Comparison of ENCODE assay signal across 14 cellular contexts in genomic region chr1:248648770-248649536, GRCh38. TPM values are rescaled to one million over a fixed set of nuclear protein-coding genes. Genes with fewer than 3 reads are reported as not detected.
"Had no signal": no experiment of that assay in that cellular context is flagged by ENCODE, and none has a peak within 500 bp of the region (broad histone marks: within the 10 kb centered on the region; RNA-seq: fewer than 3 reads in every experiment).

No MANE protein-coding gene starts in this region.

RNA-seq across cellular contexts. Expression of gene OR2T35, which starts 3.9 kb away (rescaled TPM):
- total RNA-seq: activated CD4-positive, alpha-beta memory T cell treated with anti-CD3 and anti-CD28 coated beads for 36 hours; activated CD4-positive, alpha-beta T cell treated with anti-CD3 and anti-CD28 coated beads, Interleukin-2, amount 10 ng/mL, durations not matched to agents 24 days and 14 days; activated CD8-positive, alpha-beta memory T cell treated with anti-CD3 and anti-CD28 coated beads, Interleukin-2, amount 10 ng/mL, durations not matched to agents 7 days and 5 days; activated CD8-positive, alpha-beta T cell treated with anti-CD3 and anti-CD28 coated beads, Interleukin-2, amount 10 ng/mL, durations not matched to agents 7 days and 5 days; activated naive CD8-positive, alpha-beta T cell treated with anti-CD3 and anti-CD28 coated beads, Interleukin-2, amount 10 ng/mL, durations not matched to agents 7 days and 5 days; activated T-helper 1 cell treated with anti-CD3 and anti-CD28 coated beads, Interleukin-12 subunit alpha, Interleukin-12 subunit beta, Interleukin-2, Interleukin-4 antibody, amounts not matched to agents 30 ng/mL and 10 ng/mL and 1 ng/mL, durations not matched to agents 14 hours and 24 hours and 36 hours; activated T-helper 2 cell treated with anti-CD3 and anti-CD28 coated beads, Interferon-gamma antibody, Interleukin-2, Interleukin-4, amounts not matched to agents 10 μg/mL and 5 μg/mL and 100 μg/mL, durations not matched to agents 14 hours and 24 hours and 36 hours; ascending aorta; bronchial epithelial cell; cardiac muscle cell; chondrocyte; colonic mucosa had no signal
- polyA plus RNA-seq: adipose tissue, cardiac muscle cell had no signal

RNA-seq across cellular contexts. Expression of gene OR2T27, which starts 6.4 kb away (rescaled TPM):
- total RNA-seq: activated B cell treated with CpG ODN at 0.5 μM for 24 hours; activated CD4-positive, alpha-beta memory T cell treated with anti-CD3 and anti-CD28 coated beads for 36 hours; activated CD4-positive, alpha-beta T cell treated with anti-CD3 and anti-CD28 coated beads, Interleukin-2, amount 10 ng/mL, durations not matched to agents 24 days and 14 days; activated CD8-positive, alpha-beta memory T cell treated with anti-CD3 and anti-CD28 coated beads, Interleukin-2, amount 10 ng/mL, durations not matched to agents 7 days and 5 days; activated CD8-positive, alpha-beta T cell treated with anti-CD3 and anti-CD28 coated beads, Interleukin-2, amount 10 ng/mL, durations not matched to agents 7 days and 5 days; activated naive CD8-positive, alpha-beta T cell treated with anti-CD3 and anti-CD28 coated beads, Interleukin-2, amount 10 ng/mL, durations not matched to agents 7 days and 5 days; activated T-helper 1 cell treated with anti-CD3 and anti-CD28 coated beads, Interleukin-12 subunit alpha, Interleukin-12 subunit beta, Interleukin-2, Interleukin-4 antibody, amounts not matched to agents 30 ng/mL and 10 ng/mL and 1 ng/mL, durations not matched to agents 14 hours and 24 hours and 36 hours; activated T-helper 2 cell treated with anti-CD3 and anti-CD28 coated beads, Interferon-gamma antibody, Interleukin-2, Interleukin-4, amounts not matched to agents 10 μg/mL and 5 μg/mL and 100 μg/mL, durations not matched to agents 14 hours and 24 hours and 36 hours; ascending aorta; bronchial epithelial cell; cardiac muscle cell; chondrocyte; colonic mucosa had no signal
- polyA plus RNA-seq: adipose tissue, cardiac muscle cell had no signal

RNA-seq across cellular contexts. Expression of gene OR2T11, which starts 14.1 kb away (rescaled TPM):
- total RNA-seq: activated CD4-positive, alpha-beta memory T cell treated with anti-CD3 and anti-CD28 coated beads for 36 hours; activated CD4-positive, alpha-beta T cell treated with anti-CD3 and anti-CD28 coated beads, Interleukin-2, amount 10 ng/mL, durations not matched to agents 24 days and 14 days; activated CD8-positive, alpha-beta memory T cell treated with anti-CD3 and anti-CD28 coated beads, Interleukin-2, amount 10 ng/mL, durations not matched to agents 7 days and 5 days; activated CD8-positive, alpha-beta T cell treated with anti-CD3 and anti-CD28 coated beads, Interleukin-2, amount 10 ng/mL, durations not matched to agents 7 days and 5 days; activated naive CD8-positive, alpha-beta T cell treated with anti-CD3 and anti-CD28 coated beads, Interleukin-2, amount 10 ng/mL, durations not matched to agents 7 days and 5 days; activated T-helper 1 cell treated with anti-CD3 and anti-CD28 coated beads, Interleukin-12 subunit alpha, Interleukin-12 subunit beta, Interleukin-2, Interleukin-4 antibody, amounts not matched to agents 30 ng/mL and 10 ng/mL and 1 ng/mL, durations not matched to agents 14 hours and 24 hours and 36 hours; activated T-helper 2 cell treated with anti-CD3 and anti-CD28 coated beads, Interferon-gamma antibody, Interleukin-2, Interleukin-4, amounts not matched to agents 10 μg/mL and 5 μg/mL and 100 μg/mL, durations not matched to agents 14 hours and 24 hours and 36 hours; bronchial epithelial cell; cardiac muscle cell; chondrocyte; colonic mucosa had no signal
- polyA plus RNA-seq: adipose tissue, cardiac muscle cell had no signal

RNA-seq across cellular contexts. Expression of gene OR2T10, which starts 51.5 kb away (rescaled TPM):
- total RNA-seq: activated CD4-positive, alpha-beta memory T cell treated with anti-CD3 and anti-CD28 coated beads for 36 hours; activated CD4-positive, alpha-beta T cell treated with anti-CD3 and anti-CD28 coated beads, Interleukin-2, amount 10 ng/mL, durations not matched to agents 24 days and 14 days; activated CD8-positive, alpha-beta memory T cell treated with anti-CD3 and anti-CD28 coated beads, Interleukin-2, amount 10 ng/mL, durations not matched to agents 7 days and 5 days; activated CD8-positive, alpha-beta T cell treated with anti-CD3 and anti-CD28 coated beads, Interleukin-2, amount 10 ng/mL, durations not matched to agents 7 days and 5 days; activated naive CD8-positive, alpha-beta T cell treated with anti-CD3 and anti-CD28 coated beads, Interleukin-2, amount 10 ng/mL, durations not matched to agents 7 days and 5 days; activated T-helper 1 cell treated with anti-CD3 and anti-CD28 coated beads, Interleukin-12 subunit alpha, Interleukin-12 subunit beta, Interleukin-2, Interleukin-4 antibody, amounts not matched to agents 30 ng/mL and 10 ng/mL and 1 ng/mL, durations not matched to agents 14 hours and 24 hours and 36 hours; activated T-helper 2 cell treated with anti-CD3 and anti-CD28 coated beads, Interferon-gamma antibody, Interleukin-2, Interleukin-4, amounts not matched to agents 10 μg/mL and 5 μg/mL and 100 μg/mL, durations not matched to agents 14 hours and 24 hours and 36 hours; ascending aorta; bronchial epithelial cell; cardiac muscle cell; chondrocyte; colonic mucosa had no signal
- polyA plus RNA-seq: adipose tissue, cardiac muscle cell had no signal

RNA-seq across cellular contexts. Expression of gene OR14I1, which starts 53.6 kb away (rescaled TPM):
- total RNA-seq: activated B cell treated with CpG ODN at 0.5 μM for 24 hours; activated CD4-positive, alpha-beta memory T cell treated with anti-CD3 and anti-CD28 coated beads for 36 hours; activated CD4-positive, alpha-beta T cell treated with anti-CD3 and anti-CD28 coated beads, Interleukin-2, amount 10 ng/mL, durations not matched to agents 24 days and 14 days; activated CD8-positive, alpha-beta memory T cell treated with anti-CD3 and anti-CD28 coated beads, Interleukin-2, amount 10 ng/mL, durations not matched to agents 7 days and 5 days; activated CD8-positive, alpha-beta T cell treated with anti-CD3 and anti-CD28 coated beads, Interleukin-2, amount 10 ng/mL, durations not matched to agents 7 days and 5 days; activated naive CD8-positive, alpha-beta T cell treated with anti-CD3 and anti-CD28 coated beads, Interleukin-2, amount 10 ng/mL, durations not matched to agents 7 days and 5 days; activated T-helper 1 cell treated with anti-CD3 and anti-CD28 coated beads, Interleukin-12 subunit alpha, Interleukin-12 subunit beta, Interleukin-2, Interleukin-4 antibody, amounts not matched to agents 30 ng/mL and 10 ng/mL and 1 ng/mL, durations not matched to agents 14 hours and 24 hours and 36 hours; activated T-helper 2 cell treated with anti-CD3 and anti-CD28 coated beads, Interferon-gamma antibody, Interleukin-2, Interleukin-4, amounts not matched to agents 10 μg/mL and 5 μg/mL and 100 μg/mL, durations not matched to agents 14 hours and 24 hours and 36 hours; ascending aorta; bronchial epithelial cell; cardiac muscle cell; chondrocyte; colonic mucosa had no signal
- polyA plus RNA-seq: adipose tissue, cardiac muscle cell had no signal
